Comparison of ENCODE assay signal across 9 cellular contexts in the genomic region with DNA sequence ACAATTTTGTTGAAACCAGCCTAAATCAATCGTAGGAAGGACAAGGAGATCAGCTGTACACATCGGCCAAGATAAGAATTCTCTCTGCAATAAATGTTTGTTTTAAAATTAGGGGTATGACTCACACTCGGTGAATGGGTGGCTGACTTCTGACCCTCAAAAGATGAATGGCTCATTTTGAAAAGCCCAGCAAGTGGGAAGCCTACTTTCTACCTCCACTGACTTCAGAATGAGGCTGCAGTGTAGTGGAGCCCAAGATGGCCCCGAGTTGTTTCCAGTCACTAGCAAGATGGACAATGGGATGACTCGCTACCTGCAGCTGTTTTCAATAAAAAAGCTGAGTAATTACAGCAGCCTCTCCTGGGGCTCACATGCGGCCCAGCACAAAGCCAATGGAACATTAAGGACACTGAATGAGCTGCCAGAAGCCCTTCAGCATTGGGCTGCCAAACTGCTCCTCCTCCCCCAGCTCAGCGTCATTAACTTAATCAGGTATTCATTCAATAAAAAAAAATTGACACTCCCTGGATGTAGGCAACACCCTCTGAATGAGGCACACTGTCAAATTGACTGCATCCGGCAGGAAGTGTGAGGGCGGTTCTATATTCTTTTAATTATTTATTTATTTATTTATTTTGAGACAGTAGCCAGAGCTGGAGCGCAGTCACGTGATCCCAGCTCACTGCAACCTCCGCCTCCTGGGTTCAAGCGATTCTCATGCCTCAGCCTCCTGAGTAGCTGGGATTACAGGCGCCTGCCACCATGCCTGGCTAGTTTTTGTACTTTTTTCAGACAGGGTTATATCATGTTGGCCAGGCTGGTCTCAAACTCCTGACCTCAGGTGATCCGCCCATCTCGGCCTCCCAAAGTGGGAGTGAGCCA.
DNase-seq lines count a peak whose midpoint lies in the region; ATAC-seq and TF ChIP-seq lines count a peak whose summit lies in the region.
"Had no signal": no experiment of that assay in that cellular context is flagged by ENCODE, and none has a peak within 500 bp of the region (broad histone marks: within the 10 kb centered on the region; RNA-seq: fewer than 3 reads in every experiment).

No MANE protein-coding gene starts in this region.

- POLR2A ChIA-PET in BJ (lab: Charles Lee): no interaction called here

- CTCF ChIA-PET in BJ (lab: Yijun Ruan, JAX): interaction anchor here (0.6 to 1.6 kb wide), 3 partner anchors 17 to 64 kb away, joined by 3 to 7 read pairs (median 4); no protein-coding TSS in a partner anchor

- in situ Hi-C loops in brain microvascular endothelial cell (cut with HindIII; ENCODE audit: low pct_ligation_motif_present, low sequenced_read_pairs): no loop called here

- TF ChIP-seq CTCF in BJ (IDR thresholded peaks at IDR 0.05; ENCODE audit: insufficient read depth, low read depth, low read length) (no peak), brain microvascular endothelial cell (IDR thresholded peaks at IDR 0.05; ENCODE audit: low read depth, low read length, missing control alignments) (no peak)

- no peaks in the 10 kb centered on the region for H3K27me3 ChIP-seq in BJ (ENCODE audit: control insufficient read depth, insufficient read depth, low read length)
- no peaks in the 10 kb centered on the region for H3K27me3 ChIP-seq in brain microvascular endothelial cell (replicated peaks)

- H3K36me3 ChIP-seq in BJ (ENCODE audit: control insufficient read depth, insufficient read depth, low read length) (no peaks in the 10 kb centered on the region), brain microvascular endothelial cell (replicated peaks) (no peaks in the 10 kb centered on the region)

- H3K4me3 ChIP-seq in BJ (ENCODE audit: low read depth, low read length) (no peak overlapping the region), brain microvascular endothelial cell (ENCODE audit: low read depth, low read length) (no peak overlapping the region)

- peak overlapping the region; percentile 83 for H3K27ac ChIP-seq in brain microvascular endothelial cell
- H3K27ac ChIP-seq: VCaP had no signal

- ATAC-seq in HG03432 (IDR thresholded peaks at IDR 0.05; ENCODE audit: unreplicated experiment): no peak

- DNase-seq in BJ (ENCODE audit: low read depth) (peak; percentile 83), LoVo (ENCODE audit: low spot score) (peak; percentile 39), brain microvascular endothelial cell (peak; percentile 67), lung microvascular endothelial cell (ENCODE audit: low read depth in 2 of 2) (peak; percentile 21 to 82), T-helper 9 cell (no peak), NCI-H345 treated with DMSO at 0.1 percent for 48 hours (lab: John Stamatoyannopoulos, UW; ENCODE audit: unreplicated experiment) (no peak)
- no peak for DNase-seq in stimulated activated CD4-positive, alpha-beta T cell treated with anti-CD3 and anti-CD28 coated beads, Interleukin-4, amount 100 ng/mL, for 24 hours

Comparison
In these comparisons a context has a peak if more than half of its experiments do, and no peak if none do; other contexts are left out.
1. DNase-seq: peak in BJ (single experiment), LoVo (single experiment), brain microvascular endothelial cell (single experiment) and lung microvascular endothelial cell (2 of 2); none in stimulated activated CD4-positive, alpha-beta T cell treated with anti-CD3 and anti-CD28 coated beads, Interleukin-4, amount 100 ng/mL, for 24 hours (single experiment), T-helper 9 cell (single experiment) and NCI-H345 treated with DMSO at 0.1 percent for 48 hours (single experiment).